Comparison of ENCODE assay signal across 9 cellular contexts in genomic region chr1:218347316-218347712, GRCh38. TPM values are rescaled to one million over a fixed set of nuclear protein-coding genes. Genes with fewer than 3 reads are reported as not detected.
DNase-seq lines count a peak whose midpoint lies in the region; ATAC-seq and TF ChIP-seq lines count a peak whose summit lies in the region.
"Had no signal": no experiment of that assay in that cellular context is flagged by ENCODE, and none has a peak within 500 bp of the region (broad histone marks: within the 10 kb centered on the region; RNA-seq: fewer than 3 reads in every experiment).

No MANE protein-coding gene starts in this region.

- H3K9me3 ChIP-seq in iPS-18a (ENCODE audit: control insufficient read depth, low read depth, low read length): no peaks in the 10 kb centered on the region
- H3K9me3 ChIP-seq in spleen: no peaks in the 10 kb centered on the region

- H3K4me1 Mint-ChIP-seq in activated T-helper 2 cell treated with anti-CD3 and anti-CD28 coated beads, Interferon-gamma antibody, Interleukin-2, Interleukin-4, amounts not matched to agents 10 μg/mL and 5 μg/mL and 100 μg/mL, durations not matched to agents 14 hours and 24 hours and 36 hours (ENCODE audit: low read depth): peaks cover 24% of the 10 kb centered on the region

- H3K27me3 ChIP-seq in H7 (ENCODE audit: control insufficient read depth, insufficient read depth, low read length) (peaks cover 26% of the 10 kb centered on the region), iPS-18a (ENCODE audit: control insufficient read depth, insufficient read depth, low read length) (peaks cover 51% of the 10 kb centered on the region), spleen (replicated peaks in 1 of 7) (peaks cover 0 to 32% (median 6%) of the 10 kb centered on the region in 7 donors)

- 1 to 3% (median 2%) methylated on average over 15 of the region's 15 CpGs for WGBS in spleen, 5 donors

- H3K4me1 ChIP-seq in iPS-18a (ENCODE audit: control insufficient read depth, low read depth, low read length) (peaks cover 2% of the 10 kb centered on the region), spleen (peaks cover 14 to 81% (median 59%) of the 10 kb centered on the region in 6 donors)

- H3K4me3 ChIP-seq in H7 (ENCODE audit: insufficient read depth, low read depth, low read length) (peak overlapping the region; percentile 84), iPS-18a (ENCODE audit: low read length) (peak overlapping the region; percentile 78), spleen (peak overlapping the region; percentile 44 to 79 (median 58))

- H3K4me3 Mint-ChIP-seq in activated T-helper 2 cell treated with anti-CD3 and anti-CD28 coated beads, Interferon-gamma antibody, Interleukin-2, Interleukin-4, amounts not matched to agents 10 μg/mL and 5 μg/mL and 100 μg/mL, durations not matched to agents 14 hours and 24 hours and 36 hours (ENCODE audit: low read depth): peak overlapping the region; percentile 67
- H3K4me3 Mint-ChIP-seq: activated CD8-positive, alpha-beta memory T cell treated with anti-CD3 and anti-CD28 coated beads, Interleukin-2, amount 10 ng/mL, durations not matched to agents 7 days and 5 days had no signal

- TF ChIP-seq POLR2A in spleen (IDR thresholded peaks at IDR 0.05): no peak

- H3K9me3 Mint-ChIP-seq in activated T-helper 2 cell treated with anti-CD3 and anti-CD28 coated beads, Interferon-gamma antibody, Interleukin-2, Interleukin-4, amounts not matched to agents 10 μg/mL and 5 μg/mL and 100 μg/mL, durations not matched to agents 14 hours and 24 hours and 36 hours: no peaks in the 10 kb centered on the region

- H3K27ac ChIP-seq in iPS-18a (ENCODE audit: low read length) (no peak overlapping the region), spleen (peak overlapping the region; percentile 59 to 81 (median 74))

- ATAC-seq in HG03469 (IDR thresholded peaks at IDR 0.05; ENCODE audit: unreplicated experiment) (no peak), GM21515 (IDR thresholded peaks at IDR 0.05; ENCODE audit: unreplicated experiment) (no peak)
- ATAC-seq: activated CD8-positive, alpha-beta memory T cell treated with anti-CD3 and anti-CD28 coated beads, Interleukin-2, amount 10 ng/mL, durations not matched to agents 7 days and 5 days had no signal

- DNase-seq in H7 (peak; percentile 46), spleen (no peak), NCI-H1930 (lab: John Stamatoyannopoulos, UW) (no peak)
- no peak for DNase-seq in activated T-helper 2 cell treated with anti-CD3 and anti-CD28 coated beads, Interferon-gamma antibody, Interleukin-2, Interleukin-4, amounts not matched to agents 10 μg/mL and 5 μg/mL and 100 μg/mL, durations not matched to agents 14 hours and 24 hours and 36 hours (ENCODE audit: low spot score)
- DNase-seq in stimulated activated CD4-positive, alpha-beta T cell treated with anti-CD3 and anti-CD28 coated beads, Interleukin-2, amount 100 ng/mL, for 48 hours: no peak
- DNase-seq: activated CD8-positive, alpha-beta memory T cell treated with anti-CD3 and anti-CD28 coated beads, Interleukin-2, amount 10 ng/mL, durations not matched to agents 7 days and 5 days had no signal

- TF ChIP-seq CTCF in spleen (IDR thresholded peaks at IDR 0.05 in 8 of 11, conservative IDR thresholded peaks at IDR 0.05 in 3 of 11): no peak

- H3K27ac Mint-ChIP-seq in activated T-helper 2 cell treated with anti-CD3 and anti-CD28 coated beads, Interferon-gamma antibody, Interleukin-2, Interleukin-4, amounts not matched to agents 10 μg/mL and 5 μg/mL and 100 μg/mL, durations not matched to agents 14 hours and 24 hours and 36 hours: no peak overlapping the region
- H3K27ac Mint-ChIP-seq: activated CD8-positive, alpha-beta memory T cell treated with anti-CD3 and anti-CD28 coated beads, Interleukin-2, amount 10 ng/mL, durations not matched to agents 7 days and 5 days had no signal

- peak overlapping the region; percentile 48 for H3K9ac ChIP-seq in iPS-18a (ENCODE audit: low read length)

- peaks cover 65% of the 10 kb centered on the region for H3K27me3 Mint-ChIP-seq in activated T-helper 2 cell treated with anti-CD3 and anti-CD28 coated beads, Interferon-gamma antibody, Interleukin-2, Interleukin-4, amounts not matched to agents 10 μg/mL and 5 μg/mL and 100 μg/mL, durations not matched to agents 14 hours and 24 hours and 36 hours (ENCODE audit: low read depth)

- H3K36me3 ChIP-seq in H7 (replicated peaks; ENCODE audit: control insufficient read depth, insufficient read depth, low read length) (no peaks in the 10 kb centered on the region), iPS-18a (ENCODE audit: control insufficient read depth, low read depth, low read length) (no peaks in the 10 kb centered on the region), spleen (no peaks in the 10 kb centered on the region)

- intact Hi-C loops in activated T-helper 2 cell treated with anti-CD3 and anti-CD28 coated beads, Interferon-gamma antibody, Interleukin-2, Interleukin-4, amounts not matched to agents 10 μg/mL and 5 μg/mL and 100 μg/mL, durations not matched to agents 14 hours and 24 hours and 36 hours (cut with micrococcal nuclease): loop anchor here (2.0 kb wide), 1 partner anchor 183 kb away; no protein-coding TSS in a partner anchor
- intact Hi-C loops in spleen (cut with DNase I; ENCODE audit: low total_unique reads): loop anchor here (10.0 kb wide), 1 partner anchor 177 kb away; no protein-coding TSS in a partner anchor

- H3K36me3 Mint-ChIP-seq in activated T-helper 2 cell treated with anti-CD3 and anti-CD28 coated beads, Interferon-gamma antibody, Interleukin-2, Interleukin-4, amounts not matched to agents 10 μg/mL and 5 μg/mL and 100 μg/mL, durations not matched to agents 14 hours and 24 hours and 36 hours (ENCODE audit: low read depth): no peaks in the 10 kb centered on the region
- H3K36me3 Mint-ChIP-seq: activated CD8-positive, alpha-beta memory T cell treated with anti-CD3 and anti-CD28 coated beads, Interleukin-2, amount 10 ng/mL, durations not matched to agents 7 days and 5 days had no signal

RNA-seq across cellular contexts. Expression of gene TGFB2, which starts 2.2 kb away (rescaled TPM):
- total RNA-seq in H7 (2014; rRNA removed; shearing (Covaris generic)): 0.67 and 2.1 TPM in 2 replicates
- total RNA-seq in activated T-helper 2 cell treated with anti-CD3 and anti-CD28 coated beads, Interferon-gamma antibody, Interleukin-2, Interleukin-4, amounts not matched to agents 10 μg/mL and 5 μg/mL and 100 μg/mL, durations not matched to agents 14 hours and 24 hours and 36 hours: 0.05 TPM in 1 of 2 replicates, not detected in the other
- total RNA-seq in spleen: 1 to 10 TPM; 1.2 to 5.5 (median 3.7) TPM
- under 1 TPM; 0.24 to 0.65 (median 0.61) TPM for polyA plus RNA-seq in spleen
- total RNA-seq: activated CD8-positive, alpha-beta memory T cell treated with anti-CD3 and anti-CD28 coated beads, Interleukin-2, amount 10 ng/mL, durations not matched to agents 7 days and 5 days had no signal
